ENCODE assay signal across 8 cellular contexts in the genomic region with DNA sequence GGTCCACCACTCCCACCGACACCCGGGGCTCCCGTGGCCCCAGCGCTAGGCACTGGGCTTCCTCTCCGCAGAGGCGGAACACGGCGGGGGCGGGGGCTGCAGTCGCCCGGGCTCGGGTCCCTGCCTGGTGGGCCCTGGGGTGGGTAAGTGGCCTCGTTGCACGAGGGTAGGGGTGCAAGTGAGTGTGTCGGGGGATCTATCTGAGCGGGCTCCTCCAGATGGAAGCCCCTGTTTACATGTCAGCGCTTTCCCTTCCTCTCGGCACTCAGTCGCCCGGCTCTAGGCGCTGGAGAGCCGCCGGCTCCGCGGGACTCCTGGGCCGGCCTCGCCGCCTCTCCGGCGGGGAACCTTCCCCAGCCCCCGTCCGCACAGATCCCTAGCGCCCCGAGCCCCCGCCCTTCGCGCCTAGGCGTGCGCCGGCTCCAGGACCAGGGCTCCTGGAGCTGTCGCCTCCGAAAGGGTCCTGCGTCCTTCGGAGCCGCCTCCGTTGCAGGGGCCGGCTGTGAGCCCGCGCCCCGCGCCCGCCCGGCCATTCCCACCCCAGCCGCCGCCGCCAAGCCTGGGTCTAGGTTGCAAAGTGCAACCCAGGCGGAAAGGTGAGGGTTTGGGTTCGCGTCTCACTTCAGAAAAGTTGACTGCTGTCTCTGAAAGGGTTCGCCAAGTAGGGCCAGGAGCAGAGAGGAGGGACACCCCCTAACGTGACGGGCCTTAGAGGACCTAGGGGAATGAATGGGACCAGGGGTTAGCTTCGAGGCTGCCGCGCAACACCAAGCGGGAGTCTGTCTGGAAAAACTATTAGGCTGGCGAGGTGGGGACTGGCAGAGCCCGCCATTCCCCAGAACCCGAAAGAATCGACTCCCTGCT. TPM values are rescaled to one million over a fixed set of nuclear protein-coding genes. Genes with fewer than 3 reads are reported as not detected.
DNase-seq lines count a peak whose midpoint lies in the region; TF ChIP-seq lines count a peak whose summit lies in the region.

No MANE protein-coding gene starts in this region.

- 10% methylated on average over 15 of the region's 70 CpGs for WGBS in hepatocyte (ENCODE audit: low lambda C conversion rate, missing lambda C conversion rate)
- WGBS in spleen, 5 donors = 0 to 4% (median 1%) methylated on average over 17 to 70 of the region's 70 CpGs

- no peaks in the 10 kb centered on the region for H3K9me2 ChIP-seq in hepatocyte (replicated peaks; ENCODE audit: insufficient read depth)

- no peaks in the 10 kb centered on the region for H3K36me3 ChIP-seq in hepatocyte (replicated peaks; ENCODE audit: insufficient read depth, low read depth)
- peaks cover 0 to 23% (median 0%) of the 10 kb centered on the region in 6 donors for H3K36me3 ChIP-seq in spleen
- H3K36me3 ChIP-seq in Caco-2 (ENCODE audit: control insufficient read depth, insufficient read depth, low read length) = no peaks in the 10 kb centered on the region

- H3K4me1 ChIP-seq in hepatocyte (ENCODE audit: insufficient read depth) (peaks cover 18% of the 10 kb centered on the region), spleen (peaks cover 34 to 79% (median 68%) of the 10 kb centered on the region in 6 donors), Caco-2 (no peaks in the 10 kb centered on the region)

- peak overlapping the region; percentile 89 for H3K4me3 Mint-ChIP-seq in activated naive CD4-positive, alpha-beta T cell treated with anti-CD3 and anti-CD28 coated beads, Interleukin-2, amount 50 U/mL, for 24 hours
- H3K4me3 Mint-ChIP-seq in Caco-2 (ENCODE audit: unreplicated experiment) = no peak overlapping the region

- H3K9me3 ChIP-seq in hepatocyte (ENCODE audit: low read depth) (no peaks in the 10 kb centered on the region), spleen (no peaks in the 10 kb centered on the region), Caco-2 (peaks cover 16% of the 10 kb centered on the region)

- H3K4me3 ChIP-seq in hepatocyte = peak overlapping the region; percentile 42
- H3K4me3 ChIP-seq in spleen = peak overlapping the region; percentile 52 to 94 (median 84)
- no peak overlapping the region for H3K4me3 ChIP-seq in Caco-2 (ENCODE audit: low read depth, low read length)

- H2AFZ ChIP-seq in hepatocyte = peak overlapping the region; percentile 45

- peak overlapping the region; percentile 87 for H3K4me2 ChIP-seq in hepatocyte

- no peaks in the 10 kb centered on the region for H3K27me3 Mint-ChIP-seq in activated naive CD4-positive, alpha-beta T cell treated with anti-CD3 and anti-CD28 coated beads, Interleukin-2, amount 50 U/mL, for 24 hours
- H3K27me3 Mint-ChIP-seq in Caco-2 (ENCODE audit: insufficient read depth, unreplicated experiment) = peaks cover 10% of the 10 kb centered on the region

- peak overlapping the region; percentile 93 for H3K27ac Mint-ChIP-seq in activated naive CD4-positive, alpha-beta T cell treated with anti-CD3 and anti-CD28 coated beads, Interleukin-2, amount 50 U/mL, for 24 hours
- no peak overlapping the region for H3K27ac Mint-ChIP-seq in Caco-2 (ENCODE audit: unreplicated experiment)

- TF ChIP-seq CTCF in hepatocyte (IDR thresholded peaks at IDR 0.05; ENCODE audit: poor library complexity) (no peak), spleen (IDR thresholded peaks at IDR 0.05 in 8 of 11, conservative IDR thresholded peaks at IDR 0.05 in 3 of 11) (no peak), Caco-2 (IDR thresholded peaks at IDR 0.05; ENCODE audit: insufficient read depth in 1 of 2, low read depth in 1 of 2, low read length in 1 of 2, severe bottlenecking in 1 of 2, unreplicated experiment in 1 of 2) (no peak)

- peak overlapping the region; percentile 77 for H3K27ac ChIP-seq in hepatocyte
- H3K27ac ChIP-seq in spleen = peak overlapping the region; percentile 78 to 100 (median 99)

- no peaks in the 10 kb centered on the region for H3K79me2 ChIP-seq in hepatocyte

- no peaks in the 10 kb centered on the region for H3K9me3 Mint-ChIP-seq in activated naive CD4-positive, alpha-beta T cell treated with anti-CD3 and anti-CD28 coated beads, Interleukin-2, amount 50 U/mL, for 24 hours
- no peaks in the 10 kb centered on the region for H3K9me3 Mint-ChIP-seq in Caco-2 (ENCODE audit: unreplicated experiment)

- peaks cover 88% of the 10 kb centered on the region for H3K27me3 ChIP-seq in hepatocyte
- no peaks in the 10 kb centered on the region for H3K27me3 ChIP-seq in spleen (replicated peaks in 1 of 7)
- H3K27me3 ChIP-seq in Caco-2 (replicated peaks; ENCODE audit: control insufficient read depth, insufficient read depth, low read length) = no peaks in the 10 kb centered on the region

- H3K36me3 Mint-ChIP-seq in activated naive CD4-positive, alpha-beta T cell treated with anti-CD3 and anti-CD28 coated beads, Interleukin-2, amount 50 U/mL, for 24 hours = no peaks in the 10 kb centered on the region
- no peaks in the 10 kb centered on the region for H3K36me3 Mint-ChIP-seq in Caco-2 (ENCODE audit: insufficient read depth, unreplicated experiment)

- intact Hi-C loops in spleen (cut with DNase I; ENCODE audit: low total_unique reads) = no loop called here
- intact Hi-C loops in Caco-2 (cut with micrococcal nuclease; ENCODE audit: unreplicated experiment) = no loop called here

- H3K4me1 Mint-ChIP-seq in activated naive CD4-positive, alpha-beta T cell treated with anti-CD3 and anti-CD28 coated beads, Interleukin-2, amount 50 U/mL, for 24 hours = peaks cover 57% of the 10 kb centered on the region
- no peaks in the 10 kb centered on the region for H3K4me1 Mint-ChIP-seq in Caco-2 (ENCODE audit: low read depth, unreplicated experiment)

- TF ChIP-seq POLR2A in spleen (IDR thresholded peaks at IDR 0.05) = no peak

- CTCF ChIA-PET in Caco-2 (lab: Charles Lee) = no interaction called here

- BruUV-seq in Caco-2 (replicated peaks; lab: Mats Ljungman, UMichigan) = no TSS peak

- POLR2A ChIA-PET in Caco-2 (lab: Charles Lee) = interaction anchor here (0.6 kb wide), 1 partner anchor 52 kb away, joined by 6 read pairs; no protein-coding TSS in a partner anchor

- H4K20me1 ChIP-seq in hepatocyte (ENCODE audit: insufficient read depth, poor library complexity, severe bottlenecking) = no peaks in the 10 kb centered on the region

- peak; percentile 32 for DNase-seq in NCI-H748 (lab: John Stamatoyannopoulos, UW; ENCODE audit: unreplicated experiment)
- DNase-seq in NCI-H748 treated with DMSO at 0.1 percent for 48 hours (lab: John Stamatoyannopoulos, UW) = no peak
- DNase-seq in HT1080 (ENCODE audit: low read depth) = peak; percentile 35
- no peak for DNase-seq in hepatocyte (ENCODE audit: low spot score)
- DNase-seq in spleen = peak; percentile 95
- no peak for DNase-seq in Caco-2
- no peak for DNase-seq in NCI-H2227 treated with DMSO at 0.1 percent for 48 hours (lab: John Stamatoyannopoulos, UW)

RNA-seq across cellular contexts. Expression of a gene that starts 1.0 kb away (rescaled TPM):
- total RNA-seq in HT1080 (2014; rRNA removed; shearing (Covaris generic)) = 47.8 and 62.6 TPM in 2 replicates
- polyA plus RNA-seq in HT1080 (2015; cell fraction: cytosol; rRNA removed) = 23.2 and 25.3 TPM in 2 replicates
- 20.8 and 25.0 TPM in 2 replicates for polyA plus RNA-seq in HT1080 (2015; cell fraction: nucleus; rRNA removed)
- total RNA-seq in hepatocyte = 3.7 and 8.5 TPM in 2 replicates
- 1.4 and 2.4 TPM in 2 replicates for polyA plus RNA-seq in hepatocyte
- 100 to 1,000 TPM; 125 to 270 (median 160) TPM for total RNA-seq in spleen
- polyA plus RNA-seq in spleen = 10 to 100 TPM; 45.8 to 74.2 (median 52.5) TPM
- not detected in 2 replicates for total RNA-seq in Caco-2 (2022)

Comparison
In these comparisons a context has a peak if more than half of its experiments do, and no peak if none do; other contexts are left out.
1. DNase-seq: peak in NCI-H748 (single experiment), HT1080 (single experiment) and spleen (single experiment); none in NCI-H748 treated with DMSO at 0.1 percent for 48 hours (single experiment), hepatocyte (single experiment), Caco-2 (0 of 2) and NCI-H2227 treated with DMSO at 0.1 percent for 48 hours (single experiment).